Comparison of ENCODE assay signal across 9 cellular contexts in the genomic region with DNA sequence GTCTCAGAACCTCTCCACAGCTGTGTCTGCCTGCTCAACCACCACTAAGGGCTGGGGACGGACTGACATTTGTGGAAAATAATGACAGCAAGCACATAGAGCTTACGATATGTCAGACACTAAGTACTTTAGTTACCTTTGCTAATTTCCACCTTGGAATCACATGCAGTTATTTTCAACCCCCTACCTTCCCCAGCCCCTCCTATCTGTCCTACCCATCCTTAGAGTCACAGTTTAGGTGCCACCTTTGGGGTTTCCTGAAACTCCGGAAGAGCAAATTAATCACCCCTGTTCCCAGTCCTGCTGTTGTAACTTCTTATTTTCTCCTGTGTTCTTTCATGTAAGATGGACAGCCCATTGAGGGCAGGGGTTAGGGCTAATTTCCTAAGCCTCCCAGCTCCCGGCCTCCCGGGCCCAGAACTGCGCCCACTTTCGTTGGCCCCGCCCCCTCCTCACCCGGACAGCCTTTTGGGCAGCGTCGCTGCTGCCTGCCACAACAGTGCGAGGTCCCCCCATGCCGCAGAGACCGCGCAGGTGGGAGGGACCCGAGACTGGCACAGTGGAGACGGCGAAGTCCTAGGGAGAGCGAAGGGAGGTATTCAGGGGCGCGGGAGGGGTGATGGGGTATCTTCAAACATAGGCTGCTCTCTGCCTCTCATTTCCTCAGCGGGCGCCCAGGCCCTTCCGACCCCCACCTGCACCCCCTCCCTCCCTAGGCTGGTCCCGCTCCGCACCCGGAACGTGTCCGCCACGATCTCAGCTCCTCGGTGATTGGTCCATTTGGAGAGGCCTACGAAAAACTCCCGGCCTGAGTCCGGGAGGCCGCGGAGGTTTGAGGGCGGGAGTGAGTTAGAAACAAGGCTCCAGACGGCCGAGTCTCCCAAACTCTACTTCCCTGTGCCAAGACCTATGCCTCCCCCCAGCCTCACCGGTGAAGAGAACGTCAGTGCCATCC. TPM values are rescaled to one million over a fixed set of nuclear protein-coding genes. Genes with fewer than 3 reads are reported as not detected.
DNase-seq lines count a peak whose midpoint lies in the region; ATAC-seq and TF ChIP-seq lines count a peak whose summit lies in the region.
"Had no signal": no experiment of that assay in that cellular context is flagged by ENCODE, and none has a peak within 500 bp of the region (broad histone marks: within the 10 kb centered on the region; RNA-seq: fewer than 3 reads in every experiment).

No MANE protein-coding gene starts in this region.

- H4K91ac ChIP-seq in IMR-90 (ENCODE audit: insufficient read depth, low read depth, low read length): no peak overlapping the region

- peaks cover 21 to 68% (median 62%) of the 10 kb centered on the region in 4 donors for H3K4me1 Mint-ChIP-seq in naive thymus-derived CD8-positive, alpha-beta T cell

- no peak overlapping the region for H2BK5ac ChIP-seq in IMR-90 (ENCODE audit: low read depth, low read length, poor library complexity, severe bottlenecking)

- no peak overlapping the region for H3K18ac ChIP-seq in IMR-90 (ENCODE audit: low read depth, low read length)

- H3K23ac ChIP-seq in IMR-90 (ENCODE audit: low read depth, low read length): 0 out of 2 replicates have a peak overlapping the region, but pooled peaks have one; percentile 20

- POLR2A ChIA-PET in IMR-90 (lab: Charles Lee; ENCODE audit: unreplicated experiment): interaction anchor here (0.5 kb wide), 1 partner anchor 11 kb away, joined by 3 read pairs; no protein-coding TSS in a partner anchor
- POLR2A ChIA-PET in naive thymus-derived CD8-positive, alpha-beta T cell (lab: Charles Lee): interaction anchor here (0.6 to 4.3 kb wide), 9 partner anchors 11 to 1582 kb away, joined by 3 to 24 read pairs (median 7); a partner anchor contains a TSS

- no peak overlapping the region for H2BK15ac ChIP-seq in IMR-90 (ENCODE audit: low read depth, low read length)

- dilution Hi-C loops in IMR-90 (cut with HindIII; ENCODE audit: low sequenced_read_pairs, unreplicated experiment): no loop called here

- peak overlapping the region; percentile 92 for H3K4me2 ChIP-seq in IMR-90 (ENCODE audit: low read depth, low read length)

- no peaks in the 10 kb centered on the region for H3K9me1 ChIP-seq in IMR-90 (ENCODE audit: insufficient read depth, low read length)

- H3K27me3 Mint-ChIP-seq in naive thymus-derived CD8-positive, alpha-beta T cell: no peaks in the 10 kb centered on the region

- no peaks in the 10 kb centered on the region for H3K27me3 ChIP-seq in IMR-90 (ENCODE audit: control insufficient read depth, insufficient read depth, low read length)

- intact Hi-C loops in IMR-90 (cut with micrococcal nuclease): loop anchor here (2.0 kb wide), 2 partner anchors 47 to 103 kb away; a partner anchor contains a TSS

- no TSS peak for BruUV-seq in IMR-90 (replicated peaks; lab: Mats Ljungman, UMichigan)

- H3K36me3 ChIP-seq in IMR-90 (ENCODE audit: control insufficient read depth, insufficient read depth, low read length): peaks cover 35% of the 10 kb centered on the region

- peak overlapping the region; percentile 58; the same call in 1 of the 2 replicates for H3K14ac ChIP-seq in IMR-90 (replicated peaks; ENCODE audit: low read depth, low read length)

- no peaks in the 10 kb centered on the region for H3K9me3 Mint-ChIP-seq in naive thymus-derived CD8-positive, alpha-beta T cell

- H3K4me1 ChIP-seq in IMR-90 (ENCODE audit: control insufficient read depth, insufficient read depth, low read length): peaks cover 3% of the 10 kb centered on the region

- peak overlapping the region; percentile 75; the same call in 1 of the 2 replicates for H2AK5ac ChIP-seq in IMR-90 (ENCODE audit: low read depth, low read length)

- TF ChIP-seq CTCF in AG09309 (IDR thresholded peaks at IDR 0.05; ENCODE audit: control insufficient read depth, insufficient read depth, low read depth, low read length, missing control alignments): no peak
- no peak for TF ChIP-seq CTCF in IMR-90 (conservative IDR thresholded peaks at IDR 0.05; ENCODE audit: low read depth, low read length)
- TF ChIP-seq CTCF in cardiac fibroblast (IDR thresholded peaks at IDR 0.05; ENCODE audit: low read depth, low read length): no peak

- 91% methylated on average over 10 of the region's 41 CpGs; no CpG with 5 or more reads in 1 of the 2 experiments for WGBS in IMR-90 (ENCODE audit: extremely low coverage in 2 of 2, insufficient read length in 1 of 2), 2 experiments

- no peak overlapping the region for H4K8ac ChIP-seq in IMR-90 (ENCODE audit: low read depth in 2 of 2, low read length in 2 of 2)

- no peak for DNase-seq in AG09309 (ENCODE audit: low read depth)
- no peak for DNase-seq in IMR-90
- DNase-seq in cardiac fibroblast (ENCODE audit: low read depth in 2 of 2): no peak
- no peak for DNase-seq in naive thymus-derived CD8-positive, alpha-beta T cell
- DNase-seq in COLO829 (ENCODE audit: low spot score): no peak
- no peak for DNase-seq in DMS 273 (lab: John Stamatoyannopoulos, UW; ENCODE audit: unreplicated experiment)
- no peak for DNase-seq in HK-2 (ENCODE audit: unreplicated experiment)
- DNase-seq: NCI-H1417 had no signal

- CTCF ChIA-PET in IMR-90 (lab: Yijun Ruan, JAX): no interaction called here

- H3K9ac ChIP-seq in IMR-90 (ENCODE audit: low read depth, low read length): peak overlapping the region; percentile 29; the same call in 1 of the 2 replicates

- H2BK120ac ChIP-seq in IMR-90 (ENCODE audit: low read depth, low read length): no peak overlapping the region

- H3K4ac ChIP-seq in IMR-90 (ENCODE audit: low read depth, low read length): 0 out of 2 replicates have a peak overlapping the region, but pooled peaks have one; percentile 92

- peak overlapping the region; percentile 44 to 97 (median 67) for H3K4me3 Mint-ChIP-seq in naive thymus-derived CD8-positive, alpha-beta T cell

- H2AFZ ChIP-seq in IMR-90 (replicated peaks; ENCODE audit: low read length, poor library complexity): peak overlapping the region; percentile 96

- H3K27ac ChIP-seq in IMR-90 (ENCODE audit: insufficient read depth, low read length): no peak overlapping the region

- no peaks in the 10 kb centered on the region for H3K9me3 ChIP-seq in IMR-90 (ENCODE audit: control insufficient read depth, insufficient read depth, low read length)

- TF ChIP-seq RAD21 in IMR-90 (IDR thresholded peaks at IDR 0.05; ENCODE audit: low read length): no peak

- peaks cover 17% of the 10 kb centered on the region for H4K20me1 ChIP-seq in IMR-90 (ENCODE audit: insufficient read depth, low read length)

- H4K5ac ChIP-seq in IMR-90 (ENCODE audit: low read depth, low read length): no peak overlapping the region

- H3K27ac Mint-ChIP-seq in naive thymus-derived CD8-positive, alpha-beta T cell: peak overlapping the region in 7 of 10 donors; percentile 12 to 88 (median 72)

- H2BK20ac ChIP-seq in IMR-90 (ENCODE audit: low read depth, low read length): no peak overlapping the region

- TF ChIP-seq POLR2A in IMR-90 (IDR thresholded peaks at IDR 0.05; ENCODE audit: low read depth, low read length): no peak

- in situ Hi-C loops in IMR-90 (cut with MboI; ENCODE audit: low sequenced_read_pairs): no loop called here

- peaks cover 0 to 35% of the 10 kb centered on the region in 2 experiments; a peak in 2 of 4 replicates for H3K79me1 ChIP-seq in IMR-90 (ENCODE audit: low read depth in 1 of 2, low read length in 2 of 2)

- peaks cover 0 to 21% (median 5%) of the 10 kb centered on the region in 3 donors for H3K36me3 Mint-ChIP-seq in naive thymus-derived CD8-positive, alpha-beta T cell

- peak overlapping the region; percentile 99 for H2AK9ac ChIP-seq in IMR-90 (replicated peaks; ENCODE audit: low read depth, low read length, poor library complexity)

- peak overlapping the region; percentile 83 for H3K4me3 ChIP-seq in AG09309 (ENCODE audit: control insufficient read depth, low read depth, low read length)
- H3K4me3 ChIP-seq in IMR-90 (ENCODE audit: insufficient read depth, low read depth, low read length): peak overlapping the region; percentile 85
- peak overlapping the region; percentile 65 to 97 for H3K4me3 ChIP-seq in cardiac fibroblast (replicated peaks in 1 of 2; ENCODE audit: low read depth in 2 of 2, low read length in 2 of 2)

- H3K56ac ChIP-seq in IMR-90 (ENCODE audit: extremely low read depth, insufficient read depth, low read length): no peak overlapping the region

- ATAC-seq in IMR-90 (ENCODE audit: low read depth) (no peak), HG03097 (IDR thresholded peaks at IDR 0.05; ENCODE audit: low FRiP score, unreplicated experiment) (no peak)
- ATAC-seq in naive thymus-derived CD8-positive, alpha-beta T cell: no peak

RNA-seq across cellular contexts. Expression of a gene that starts 1.1 kb away (rescaled TPM):
- total RNA-seq in IMR-90 (2012; rRNA removed): 40.0 and 40.7 TPM in 2 replicates
- polyA plus RNA-seq in IMR-90 (2012; rRNA removed): 57.9 and 58.4 TPM in 2 replicates
- polyA plus RNA-seq in IMR-90 (2012; cell fraction: cytosol; rRNA removed): 82.7 and 118 TPM in 2 replicates
- polyA plus RNA-seq in IMR-90 (2012; cell fraction: nucleus; rRNA removed; ENCODE audit: low replicate concordance): 29.0 and 72.3 TPM in 2 replicates
- 1 to 10 TPM; 3.1 to 5.1 TPM for total RNA-seq in naive thymus-derived CD8-positive, alpha-beta T cell
- polyA plus RNA-seq in naive thymus-derived CD8-positive, alpha-beta T cell: 10 to 100 TPM in 2 of 3 donors, 1 to 10 TPM in 1; 8.0 to 14.7 (median 10.3) TPM

RNA-seq across cellular contexts. Expression of a gene that starts 4.8 kb away (rescaled TPM):
- not detected in 2 replicates for total RNA-seq in IMR-90 (2012; rRNA removed)
- not detected in 2 replicates for polyA plus RNA-seq in IMR-90 (2012; rRNA removed)
- not detected in 2 replicates for polyA plus RNA-seq in IMR-90 (2012; cell fraction: cytosol; rRNA removed)
- polyA plus RNA-seq in IMR-90 (2012; cell fraction: nucleus; rRNA removed; ENCODE audit: low replicate concordance): 0.03 TPM in 1 of 2 replicates, not detected in the other
- total RNA-seq in naive thymus-derived CD8-positive, alpha-beta T cell: 1 to 10 TPM; 1.4 to 1.9 TPM
- 1 to 10 TPM; 1.2 to 4.9 (median 1.3) TPM for polyA plus RNA-seq in naive thymus-derived CD8-positive, alpha-beta T cell

RNA-seq across cellular contexts. Expression of a gene that starts 6.4 kb away (rescaled TPM):
- total RNA-seq in IMR-90 (2012; rRNA removed): not detected in 2 replicates
- polyA plus RNA-seq in IMR-90 (2012; rRNA removed): not detected in 2 replicates
- not detected in 2 replicates for polyA plus RNA-seq in IMR-90 (2012; cell fraction: cytosol; rRNA removed)
- polyA plus RNA-seq in IMR-90 (2012; cell fraction: nucleus; rRNA removed; ENCODE audit: low replicate concordance): 0.26 and 0.48 TPM in 2 replicates
- not detected for total RNA-seq in naive thymus-derived CD8-positive, alpha-beta T cell
- not detected for polyA plus RNA-seq in naive thymus-derived CD8-positive, alpha-beta T cell

RNA-seq across cellular contexts. Expression of a gene that starts 8.3 kb away (rescaled TPM):
- 992 and 1,185 TPM in 2 replicates for total RNA-seq in IMR-90 (2012; rRNA removed)
- polyA plus RNA-seq in IMR-90 (2012; rRNA removed): 692 and 706 TPM in 2 replicates
- polyA plus RNA-seq in IMR-90 (2012; cell fraction: cytosol; rRNA removed): 504 and 583 TPM in 2 replicates
- polyA plus RNA-seq in IMR-90 (2012; cell fraction: nucleus; rRNA removed; ENCODE audit: low replicate concordance): 164 and 178 TPM in 2 replicates
- total RNA-seq in naive thymus-derived CD8-positive, alpha-beta T cell: 10 to 100 TPM; 23.7 to 27.1 TPM
- 100 to 1,000 TPM in 2 of 3 donors, 10 to 100 TPM in 1; 95.1 to 345 (median 114) TPM for polyA plus RNA-seq in naive thymus-derived CD8-positive, alpha-beta T cell

RNA-seq across cellular contexts. Expression of a gene that starts 11.8 kb away (rescaled TPM):
- total RNA-seq in IMR-90 (2012; rRNA removed): 4.7 and 5.6 TPM in 2 replicates
- 14.5 and 15.7 TPM in 2 replicates for polyA plus RNA-seq in IMR-90 (2012; rRNA removed)
- 2.4 and 9.8 TPM in 2 replicates for polyA plus RNA-seq in IMR-90 (2012; cell fraction: cytosol; rRNA removed)
- polyA plus RNA-seq in IMR-90 (2012; cell fraction: nucleus; rRNA removed; ENCODE audit: low replicate concordance): 112 and 132 TPM in 2 replicates
- total RNA-seq in naive thymus-derived CD8-positive, alpha-beta T cell: 1 to 10 TPM; 7.2 to 8.3 TPM
- polyA plus RNA-seq in naive thymus-derived CD8-positive, alpha-beta T cell: 1 to 10 TPM in 2 of 3 donors, under 1 TPM in 1; 0.61 to 1.1 (median 1.1) TPM
